Comparison of ENCODE assay signal across 8 cellular contexts in the genomic region with DNA sequence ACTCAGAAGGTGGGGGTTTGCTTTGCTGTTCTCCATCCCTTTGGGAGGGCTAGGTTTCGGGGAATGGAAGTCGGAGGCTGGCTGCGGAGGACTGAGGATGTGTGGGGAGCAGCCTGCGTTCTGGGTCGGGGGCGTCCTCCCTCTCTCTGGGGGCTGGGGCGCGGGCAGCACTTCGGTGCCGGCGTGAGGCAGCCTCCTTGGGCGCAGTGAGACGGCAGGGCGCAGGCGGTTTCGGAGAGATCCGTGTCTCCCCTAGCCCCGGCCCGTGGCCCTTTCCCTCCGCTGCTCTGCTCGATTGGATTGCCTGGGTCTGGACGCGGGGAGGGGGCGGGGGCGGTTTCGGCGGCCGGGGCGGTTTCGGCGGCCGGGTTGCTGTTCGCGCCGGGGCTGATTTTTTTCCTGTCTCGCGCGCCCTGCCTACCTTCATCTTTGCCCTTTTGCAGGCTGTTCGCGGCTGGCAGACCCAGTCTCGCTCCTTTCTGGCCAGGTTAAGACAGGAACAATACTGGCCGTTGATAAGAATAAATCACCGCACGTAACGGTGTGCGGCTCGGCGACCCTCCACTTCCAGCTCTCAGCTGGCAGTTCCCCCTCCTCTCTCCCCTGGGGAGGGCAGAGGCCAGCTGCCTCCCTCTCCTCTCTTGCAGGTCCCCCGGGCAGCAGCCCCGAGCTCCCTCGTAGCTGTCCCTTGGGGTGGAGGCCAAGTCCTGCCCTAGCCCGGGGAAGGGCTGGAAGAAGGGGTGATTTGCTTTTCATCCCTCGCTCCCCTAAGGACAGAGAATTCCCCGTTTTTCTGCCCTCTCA. TPM values are rescaled to one million over a fixed set of nuclear protein-coding genes. Genes with fewer than 3 reads are reported as not detected.
DNase-seq lines count a peak whose midpoint lies in the region; ATAC-seq and TF ChIP-seq lines count a peak whose summit lies in the region.

No MANE protein-coding gene starts in this region.

- H3K4me3 ChIP-seq in BJ (ENCODE audit: low read depth, low read length) = peak overlapping the region; percentile 69
- no peak overlapping the region for H3K4me3 ChIP-seq in KMS-11 (IDR thresholded peaks at IDR 0.05; ENCODE audit: insufficient read depth, low read depth, low read length)
- peak overlapping the region; percentile 84 for H3K4me3 ChIP-seq in choroid plexus epithelial cell (ENCODE audit: low read depth, low read length)
- H3K4me3 ChIP-seq in lower lobe of right lung = peak overlapping the region; percentile 84

- peaks cover 5% of the 10 kb centered on the region for H3K27me3 Mint-ChIP-seq in type B pancreatic cell

- CTCF ChIA-PET in BJ (lab: Yijun Ruan, JAX) = interaction anchor here (1.1 to 4.7 kb wide), 10 partner anchors 10 to 625 kb away, joined by 3 to 35 read pairs (median 7); no protein-coding TSS in a partner anchor

- no peaks in the 10 kb centered on the region for H3K36me3 Mint-ChIP-seq in type B pancreatic cell

- H3K79me2 ChIP-seq in KMS-11 (ENCODE audit: insufficient read depth, low read depth) = no peaks in the 10 kb centered on the region; the same call in 1 of the 2 replicates

- TF ChIP-seq CTCF in BJ (IDR thresholded peaks at IDR 0.05; ENCODE audit: insufficient read depth, low read depth, low read length) (no peak), KMS-11 (conservative IDR thresholded peaks at IDR 0.05; ENCODE audit: low read depth, low read length) (no peak), choroid plexus epithelial cell (conservative IDR thresholded peaks at IDR 0.05; ENCODE audit: low read depth, low read length) (no peak), lower lobe of right lung (IDR thresholded peaks at IDR 0.05) (no peak), type B pancreatic cell (conservative IDR thresholded peaks at IDR 0.05) (no peak)

- intact Hi-C loops in lower lobe of right lung (cut with DNase I) = no loop called here

- H4K20me1 ChIP-seq in KMS-11 (ENCODE audit: insufficient read depth) = no peaks in the 10 kb centered on the region

- H2AFZ ChIP-seq in KMS-11 (ENCODE audit: low read depth) = no peak overlapping the region

- peaks cover 12% of the 10 kb centered on the region for H3K4me1 Mint-ChIP-seq in type B pancreatic cell (ENCODE audit: unreplicated experiment)

- POLR2A ChIA-PET in BJ (lab: Charles Lee) = no interaction called here

- H3K4me2 ChIP-seq in KMS-11 = peak overlapping the region; percentile 45; the same call in 1 of the 2 replicates

- H3K4me1 ChIP-seq in KMS-11 (ENCODE audit: low read depth, poor library complexity, severe bottlenecking) = peaks cover 3% of the 10 kb centered on the region
- peaks cover 29% of the 10 kb centered on the region for H3K4me1 ChIP-seq in lower lobe of right lung

- peaks cover 9% of the 10 kb centered on the region for H3K9me3 Mint-ChIP-seq in type B pancreatic cell

- no peak overlapping the region for H3K27ac ChIP-seq in KMS-11
- peak overlapping the region; percentile 90 for H3K27ac ChIP-seq in lower lobe of right lung

- H3K27me3 ChIP-seq in BJ (ENCODE audit: control insufficient read depth, insufficient read depth, low read length) (no peaks in the 10 kb centered on the region; the same call in 1 of the 2 replicates), KMS-11 (ENCODE audit: insufficient read depth, low read depth) (no peaks in the 10 kb centered on the region), lower lobe of right lung (ENCODE audit: low read depth) (peaks cover 12% of the 10 kb centered on the region)

- H3K9ac ChIP-seq in KMS-11 = peak overlapping the region; percentile 69; the same call in 1 of the 2 replicates

- peak overlapping the region; percentile 98 for H3K4me3 Mint-ChIP-seq in type B pancreatic cell

- no peaks in the 10 kb centered on the region for H3K9me3 ChIP-seq in lower lobe of right lung

- peak overlapping the region; percentile 48 for H3K27ac Mint-ChIP-seq in type B pancreatic cell

- peak; percentile 15 to 19 for ATAC-seq in lower lobe of right lung
- no peak for ATAC-seq in HG03135 (IDR thresholded peaks at IDR 0.05; ENCODE audit: unreplicated experiment)
- ATAC-seq in HG02840 (IDR thresholded peaks at IDR 0.05; ENCODE audit: low FRiP score, unreplicated experiment) = no peak
- ATAC-seq in HG02759 (IDR thresholded peaks at IDR 0.05; ENCODE audit: unreplicated experiment) = no peak

- H3K36me3 ChIP-seq in BJ (ENCODE audit: control insufficient read depth, insufficient read depth, low read length) = no peaks in the 10 kb centered on the region
- no peaks in the 10 kb centered on the region for H3K36me3 ChIP-seq in KMS-11 (ENCODE audit: insufficient read depth)
- no peaks in the 10 kb centered on the region for H3K36me3 ChIP-seq in lower lobe of right lung

- DNase-seq in BJ (ENCODE audit: low read depth) = no peak
- DNase-seq in choroid plexus epithelial cell (ENCODE audit: low read depth) = peak; percentile 44
- DNase-seq in lower lobe of right lung = peak; percentile 50
- DNase-seq in type B pancreatic cell (ENCODE audit: extremely low spot score, unreplicated experiment) = peak; percentile 70

RNA-seq across cellular contexts. Expression of gene PTPRG, which starts 1.6 kb away (rescaled TPM):
- 20.8 and 21.5 TPM in 2 replicates for polyA plus RNA-seq in BJ (2011; rRNA removed)
- polyA minus RNA-seq in BJ (2011; rRNA and poly(A)+ RNA removed) = 39.3 and 41.5 TPM in 2 replicates
- total RNA-seq in lower lobe of right lung = 67.6 TPM
- total RNA-seq in type B pancreatic cell (ENCODE audit: low replicate concordance) = 29.3 and 77.2 TPM in 2 replicates

Comparison
In these comparisons a context has a peak if more than half of its experiments do, and no peak if none do; other contexts are left out.
1. ATAC-seq: peak in lower lobe of right lung (2 of 2); none in HG03135 (single experiment), HG02840 (single experiment) and HG02759 (single experiment).